ENCODE assay signal across 8 cellular contexts in genomic region chr1:44730741-44731512, GRCh38. TPM values are rescaled to one million over a fixed set of nuclear protein-coding genes. Genes with fewer than 3 reads are reported as not detected.
DNase-seq lines count a peak whose midpoint lies in the region; ATAC-seq and TF ChIP-seq lines count a peak whose summit lies in the region.

TSS of gene RNU5D-1 (minus strand) at chr1:44731170.

- H3K27ac ChIP-seq in right lobe of liver, result peak within 1 kb of the TSS; percentile 89 to 91 (median 89)

- intact Hi-C loops in CD14-positive monocyte (cut with micrococcal nuclease), result loop anchor here (2.0 to 5.0 kb wide), 3 partner anchors 44 to 571 kb away; partner anchors contain the start of gene RPS8 (in 1 of the 2)
- intact Hi-C loops in right lobe of liver (cut with DNase I), result no loop called here

- peak within 1 kb of the TSS; percentile 99 to 100 (median 100) for H3K27ac Mint-ChIP-seq in CD14-positive monocyte
- peak within 1 kb of the TSS; percentile 99 for H3K27ac Mint-ChIP-seq in activated CD4-positive, alpha-beta T cell treated with anti-CD3 and anti-CD28 coated beads, Interleukin-2, amount 10 ng/mL, durations not matched to agents 7 days and 5 days

- H3K4me1 ChIP-seq in right lobe of liver, result peaks cover 0 to 6% (median 0%) of the 10 kb centered on the region in 4 donors

- peaks cover 45% of the 10 kb centered on the region for H3K4me1 Mint-ChIP-seq in CD14-positive monocyte
- H3K4me1 Mint-ChIP-seq in activated CD4-positive, alpha-beta T cell treated with anti-CD3 and anti-CD28 coated beads, Interleukin-2, amount 10 ng/mL, durations not matched to agents 7 days and 5 days, result peaks cover 47% of the 10 kb centered on the region

- H3K4me3 Mint-ChIP-seq in CD14-positive monocyte, result peak within 1 kb of the TSS; percentile 32 to 82
- H3K4me3 Mint-ChIP-seq in activated CD4-positive, alpha-beta T cell treated with anti-CD3 and anti-CD28 coated beads, Interleukin-2, amount 10 ng/mL, durations not matched to agents 7 days and 5 days, result peak within 1 kb of the TSS; percentile 61

- peak; percentile 94 for TF ChIP-seq POLR2A in right lobe of liver (IDR thresholded peaks at IDR 0.05)

- peak; percentile 89 for DNase-seq in CD14-positive monocyte (ENCODE audit: low spot score)
- DNase-seq in NCI-H526 treated with DMSO at 0.1 percent for 48 hours (lab: John Stamatoyannopoulos, UW), result peak; percentile 100
- peak; percentile 96 for DNase-seq in activated CD4-positive, alpha-beta T cell treated with anti-CD3 and anti-CD28 coated beads, Interleukin-2, amount 10 ng/mL, durations not matched to agents 7 days and 5 days
- DNase-seq in dermis microvascular lymphatic vessel endothelial cell (ENCODE audit: low read depth in 2 of 2), result peak; percentile 95
- DNase-seq in right lobe of liver, result peak; percentile 88 to 95 (median 92)
- peak; percentile 97 for DNase-seq in stimulated activated CD4-positive, alpha-beta T cell treated with anti-CD3 and anti-CD28 coated beads, Interleukin-4, amount 100 ng/mL, for 24 hours

- POLR2A ChIA-PET in activated CD4-positive, alpha-beta T cell treated with anti-CD3 and anti-CD28 coated beads, Interleukin-2, amount 10 ng/mL, durations not matched to agents 7 days and 5 days (lab: Charles Lee), result interaction anchor here (0.6 to 3.5 kb wide), 13 partner anchors 10 to 283 kb away, joined by 3 to 128 read pairs (median 4); partner anchors contain the start of genes BEST4, PLK3 and RPS8

- ATAC-seq in GM19372 (IDR thresholded peaks at IDR 0.05; ENCODE audit: low read depth, unreplicated experiment), result peak; percentile 63
- ATAC-seq in HG03521 (IDR thresholded peaks at IDR 0.05; ENCODE audit: unreplicated experiment), result peak; percentile 50
- peak; percentile 90 to 94 (median 92) for ATAC-seq in right lobe of liver

- TF ChIP-seq CTCF in CD14-positive monocyte (IDR thresholded peaks at IDR 0.05), result peak; percentile 90
- TF ChIP-seq CTCF in right lobe of liver (IDR thresholded peaks at IDR 0.05), result peak; percentile 80 to 90 (median 84)

- no peaks in the 10 kb centered on the region for H3K36me3 ChIP-seq in right lobe of liver

- peaks cover 0 to 3% (median 0%) of the 10 kb centered on the region in 7 donors for H3K9me3 Mint-ChIP-seq in CD14-positive monocyte
- H3K9me3 Mint-ChIP-seq in activated CD4-positive, alpha-beta T cell treated with anti-CD3 and anti-CD28 coated beads, Interleukin-2, amount 10 ng/mL, durations not matched to agents 7 days and 5 days, result no peaks in the 10 kb centered on the region

- H3K27me3 ChIP-seq in right lobe of liver, result no peaks in the 10 kb centered on the region

- H3K9me3 ChIP-seq in right lobe of liver, result no peaks in the 10 kb centered on the region

- H3K4me3 ChIP-seq in right lobe of liver, result peak within 1 kb of the TSS in 2 of 3 donors; percentile 5 to 28

- peaks cover 0 to 5% (median 0%) of the 10 kb centered on the region in 3 donors for H3K27me3 Mint-ChIP-seq in CD14-positive monocyte (ENCODE audit: low read depth in 3 of 3)
- H3K27me3 Mint-ChIP-seq in activated CD4-positive, alpha-beta T cell treated with anti-CD3 and anti-CD28 coated beads, Interleukin-2, amount 10 ng/mL, durations not matched to agents 7 days and 5 days, result no peaks in the 10 kb centered on the region

- H3K36me3 Mint-ChIP-seq in CD14-positive monocyte, result no peaks in the 10 kb centered on the region
- no peaks in the 10 kb centered on the region for H3K36me3 Mint-ChIP-seq in activated CD4-positive, alpha-beta T cell treated with anti-CD3 and anti-CD28 coated beads, Interleukin-2, amount 10 ng/mL, durations not matched to agents 7 days and 5 days (ENCODE audit: low read depth)

- CTCF ChIA-PET in activated CD4-positive, alpha-beta T cell treated with anti-CD3 and anti-CD28 coated beads, Interleukin-2, amount 10 ng/mL, durations not matched to agents 7 days and 5 days (lab: Charles Lee), result interaction anchor here (0.6 to 3.2 kb wide), 35 partner anchors 10 to 1361 kb away, joined by 3 to 19 read pairs (median 4); partner anchors contain the start of genes BEST4, PLK3, RPS8 and UROD

- 0% methylated on average over 19 of the region's 19 CpGs for WGBS in right lobe of liver (ENCODE audit: insufficient coverage, low coverage, low lambda C conversion rate, missing lambda C conversion rate)

RNA-seq across cellular contexts. Expression of gene RNU5D-1, which starts in this region (rescaled TPM):
- not detected for polyA plus RNA-seq in CD14-positive monocyte
- total RNA-seq in activated CD4-positive, alpha-beta T cell treated with anti-CD3 and anti-CD28 coated beads, Interleukin-2, amount 10 ng/mL, durations not matched to agents 7 days and 5 days, result not detected
- not detected in 2 replicates for total RNA-seq in dermis microvascular lymphatic vessel endothelial cell
- not detected for total RNA-seq in right lobe of liver

Comparison
In these comparisons a context has a peak if more than half of its experiments do, and no peak if none do; other contexts are left out.
1. Peak in every context shown above with its lines: DNase-seq, ATAC-seq, H3K4me3 ChIP-seq and H3K27ac ChIP-seq.
2. Peak in DNase-seq in CD14-positive monocyte; RNA of the gene not detected or under 1 TPM.
3. Peak in DNase-seq in activated CD4-positive, alpha-beta T cell treated with anti-CD3 and anti-CD28 coated beads, Interleukin-2, amount 10 ng/mL, durations not matched to agents 7 days and 5 days; RNA of the gene not detected or under 1 TPM.
4. Peak in DNase-seq in dermis microvascular lymphatic vessel endothelial cell; RNA of the gene not detected or under 1 TPM.
5. Peak in DNase-seq, ATAC-seq, H3K4me3 ChIP-seq and H3K27ac ChIP-seq in right lobe of liver; RNA of the gene not detected or under 1 TPM.
6. intact Hi-C loops: an anchor here in CD14-positive monocyte (2.0 to 5.0 kb wide); none called in right lobe of liver.